In the genomic region with DNA sequence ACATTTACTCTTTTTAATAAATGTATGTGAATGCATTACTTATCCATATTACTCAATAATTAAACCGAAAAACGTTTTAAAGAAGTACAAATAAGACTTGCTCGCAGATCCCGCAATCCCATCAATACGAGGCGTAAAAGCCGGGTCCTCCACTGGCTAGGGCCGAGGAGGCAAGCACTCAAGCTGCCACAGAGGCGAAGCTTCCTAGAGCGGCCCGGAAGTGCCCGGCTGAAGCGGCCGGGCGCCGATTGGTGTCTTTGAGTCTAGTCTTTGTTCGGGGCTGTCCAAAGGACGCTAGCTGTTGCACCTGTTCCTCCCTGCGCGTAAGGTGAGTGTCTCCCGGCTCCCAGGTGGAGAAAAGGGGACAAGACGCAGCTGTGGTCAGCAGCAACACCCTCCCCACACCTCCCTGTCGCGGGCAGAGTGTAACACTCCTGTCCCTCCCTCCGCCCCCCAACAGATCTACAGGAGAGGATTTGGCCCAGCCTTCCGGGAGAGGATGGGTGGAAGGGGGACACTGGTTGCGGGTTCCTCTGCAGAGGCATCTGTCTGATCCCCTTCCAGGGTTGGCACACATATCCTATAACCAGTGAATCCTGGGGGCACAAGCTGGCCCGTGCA, we compare ENCODE assay signal across 8 cellular contexts. TPM values are rescaled to one million over a fixed set of nuclear protein-coding genes. Genes with fewer than 3 reads are reported as not detected.
DNase-seq lines count a peak whose midpoint lies in the region; ATAC-seq and TF ChIP-seq lines count a peak whose summit lies in the region.

ZSCAN16 (plus strand) TSS at position 260 of the 621 bp plus-strand sequence. CDS start 835 bp downstream, outside the sequence.

- ATAC-seq in GM19397 (IDR thresholded peaks at IDR 0.05; ENCODE audit: unreplicated experiment) (peak; percentile 96), HG03521 (IDR thresholded peaks at IDR 0.05; ENCODE audit: unreplicated experiment) (peak; percentile 91), lung (ENCODE audit: insufficient read depth, low FRiP score) (peak; percentile 99)
- peak; percentile 99 for ATAC-seq in activated CD8-positive, alpha-beta T cell treated with anti-CD3 and anti-CD28 coated beads, Interleukin-2, amount 10 ng/mL, durations not matched to agents 7 days and 5 days

- H3K27ac Mint-ChIP-seq in activated CD8-positive, alpha-beta T cell treated with anti-CD3 and anti-CD28 coated beads, Interleukin-2, amount 10 ng/mL, durations not matched to agents 7 days and 5 days: peak within 1 kb of the TSS; percentile 90

- H3K36me3 ChIP-seq in lung (ENCODE audit: control insufficient read depth in 2 of 2, insufficient read depth in 2 of 2, low read length in 2 of 2): peaks cover 8 to 21% of the 10 kb centered on the region in 2 donors

- POLR2A ChIA-PET in activated CD8-positive, alpha-beta T cell treated with anti-CD3 and anti-CD28 coated beads, Interleukin-2, amount 10 ng/mL, durations not matched to agents 7 days and 5 days (lab: Charles Lee): interaction anchor here (1.0 to 3.2 kb wide), 10 partner anchors 12 to 315 kb away, joined by 3 to 24 read pairs (median 5); partner anchors contain the start of genes ZKSCAN4 and ZKSCAN8

- H3K27ac ChIP-seq in C4-2B (peak within 1 kb of the TSS; percentile 71), lung (ENCODE audit: low read depth in 1 of 2, low read length in 1 of 2) (peak within 1 kb of the TSS; percentile 58 to 88)

- CTCF ChIA-PET in activated CD8-positive, alpha-beta T cell treated with anti-CD3 and anti-CD28 coated beads, Interleukin-2, amount 10 ng/mL, durations not matched to agents 7 days and 5 days (lab: Charles Lee): interaction anchor here (0.9 to 3.1 kb wide), 5 partner anchors 9 to 381 kb away, joined by 3 to 13 read pairs (median 8); partner anchors contain the start of gene ZKSCAN8

- peak within 1 kb of the TSS; percentile 65 for H3K4me3 ChIP-seq in lung

- H3K27me3 Mint-ChIP-seq in activated CD8-positive, alpha-beta T cell treated with anti-CD3 and anti-CD28 coated beads, Interleukin-2, amount 10 ng/mL, durations not matched to agents 7 days and 5 days (ENCODE audit: low read depth): no peaks in the 10 kb centered on the region

- WGBS in lung, 2 donors: 0% methylated on average over 28 of the region's 28 CpGs

- H3K4me3 Mint-ChIP-seq in activated CD8-positive, alpha-beta T cell treated with anti-CD3 and anti-CD28 coated beads, Interleukin-2, amount 10 ng/mL, durations not matched to agents 7 days and 5 days: peak within 1 kb of the TSS; percentile 92

- H3K9me3 ChIP-seq in lung (ENCODE audit: control insufficient read depth in 2 of 2, insufficient read depth in 1 of 2, low read length in 1 of 2): no peaks in the 10 kb centered on the region

- peaks cover 45% of the 10 kb centered on the region for H3K4me1 Mint-ChIP-seq in activated CD8-positive, alpha-beta T cell treated with anti-CD3 and anti-CD28 coated beads, Interleukin-2, amount 10 ng/mL, durations not matched to agents 7 days and 5 days (ENCODE audit: low read depth)

- H3K36me3 Mint-ChIP-seq in activated CD8-positive, alpha-beta T cell treated with anti-CD3 and anti-CD28 coated beads, Interleukin-2, amount 10 ng/mL, durations not matched to agents 7 days and 5 days (ENCODE audit: low read depth): peaks cover 56% of the 10 kb centered on the region

- DNase-seq in NCI-H748 treated with DMSO at 0.1 percent for 48 hours (lab: John Stamatoyannopoulos, UW) (peak; percentile 94), lung (ENCODE audit: low spot score) (peak; percentile 81)
- DNase-seq in activated CD8-positive, alpha-beta T cell treated with anti-CD3 and anti-CD28 coated beads, Interleukin-2, amount 10 ng/mL, durations not matched to agents 7 days and 5 days: peak; percentile 81
- DNase-seq in effector CD8-positive, alpha-beta T cell (lab: John Stamatoyannopoulos, UW): peak; percentile 53
- DNase-seq in stimulated activated CD4-positive, alpha-beta T cell treated with anti-CD3 and anti-CD28 coated beads, TNF-alpha, amount 100 ng/mL, for 4 hours (ENCODE audit: low read depth in 3 of 3): peak in 2 of 3 experiments; percentile 49 to 53

- H3K9me3 Mint-ChIP-seq in activated CD8-positive, alpha-beta T cell treated with anti-CD3 and anti-CD28 coated beads, Interleukin-2, amount 10 ng/mL, durations not matched to agents 7 days and 5 days (ENCODE audit: insufficient read depth): no peaks in the 10 kb centered on the region

- H3K27me3 ChIP-seq in lung (ENCODE audit: control insufficient read depth, insufficient read depth): no peaks in the 10 kb centered on the region

- H3K4me1 ChIP-seq in lung (ENCODE audit: control insufficient read depth in 2 of 2, insufficient read depth in 2 of 2, low read length in 2 of 2): peaks cover 3% of the 10 kb centered on the region in 2 donors

- TF ChIP-seq CTCF in C4-2B (conservative IDR thresholded peaks at IDR 0.05): no peak
- TF ChIP-seq CTCF in lung (IDR thresholded peaks at IDR 0.05; ENCODE audit: control extremely low read depth, extremely low read depth): no peak

RNA-seq across cellular contexts. Expression of gene ZSCAN16, which starts in this region (rescaled TPM):
- total RNA-seq in activated CD8-positive, alpha-beta T cell treated with anti-CD3 and anti-CD28 coated beads, Interleukin-2, amount 10 ng/mL, durations not matched to agents 7 days and 5 days: 1 to 10 TPM; 2.9 to 4.5 TPM
- total RNA-seq in lung: 1 to 10 TPM; 5.0 to 7.1 TPM
- 10 to 100 TPM in 1 of 2 donors, 1 to 10 TPM in 1; 4.5 to 10.2 TPM for polyA plus RNA-seq in lung

Comparison
In these comparisons a context has a peak if more than half of its experiments do, and no peak if none do; other contexts are left out.
1. Peak in every context shown above with its lines: DNase-seq, ATAC-seq, H3K4me3 ChIP-seq and H3K27ac ChIP-seq.